Comparison of ENCODE assay signal across 21 cellular contexts in the genomic region with DNA sequence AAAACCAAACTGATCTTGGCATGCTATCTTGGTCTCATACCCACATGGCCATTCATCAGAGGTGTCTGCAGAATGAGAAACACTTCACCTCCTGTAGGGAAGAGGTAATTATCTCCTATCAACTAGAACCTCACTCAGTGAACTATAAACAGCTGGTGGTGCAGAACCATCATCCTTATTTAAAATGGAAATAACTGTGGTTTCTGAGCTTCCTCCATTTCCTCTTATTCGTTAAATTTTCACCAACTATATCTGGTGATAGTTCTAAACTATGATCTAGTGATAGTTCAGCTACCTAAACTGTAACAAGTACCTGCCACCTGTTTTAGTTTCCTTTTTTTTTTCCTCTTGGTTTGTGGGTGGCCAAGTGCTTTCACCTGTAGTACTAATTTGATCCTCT.
DNase-seq lines count a peak whose midpoint lies in the region; ATAC-seq and TF ChIP-seq lines count a peak whose summit lies in the region.
"Had no signal": no experiment of that assay in that cellular context is flagged by ENCODE, and none has a peak within 500 bp of the region (broad histone marks: within the 10 kb centered on the region; RNA-seq: fewer than 3 reads in every experiment).

No MANE protein-coding gene starts in this region.

- no peak overlapping the region for H3K9ac ChIP-seq in OCI-LY3 (ENCODE audit: low read length)

- POLR2A ChIA-PET in activated CD4-positive, alpha-beta T cell treated with anti-CD3 and anti-CD28 coated beads, Interleukin-2, amount 10 ng/mL, durations not matched to agents 7 days and 5 days (lab: Charles Lee), result no interaction called here

- H3K27me3 Mint-ChIP-seq in activated T-cell treated with anti-CD3 and anti-CD28 coated beads, Interleukin-2, amount 50 U/mL, for 72 hours (ENCODE audit: low read depth), result no peaks in the 10 kb centered on the region
- H3K27me3 Mint-ChIP-seq in activated CD4-positive, alpha-beta T cell treated with anti-CD3 and anti-CD28 coated beads, Interleukin-2, amount 10 ng/mL, durations not matched to agents 7 days and 5 days, result no peaks in the 10 kb centered on the region
- H3K27me3 Mint-ChIP-seq: activated CD4-positive, alpha-beta T cell treated with anti-CD3 and anti-CD28 coated beads for 36 hours; activated naive CD8-positive, alpha-beta T cell treated with anti-CD3 and anti-CD28 coated beads for 36 hours; CD8-positive, alpha-beta memory T cell; type B pancreatic cell had no signal

- H3K4me3 Mint-ChIP-seq in activated T-cell treated with anti-CD3 and anti-CD28 coated beads, Interleukin-2, amount 50 U/mL, for 72 hours, result no peak overlapping the region
- H3K4me3 Mint-ChIP-seq in activated CD4-positive, alpha-beta T cell treated with anti-CD3 and anti-CD28 coated beads, Interleukin-2, amount 10 ng/mL, durations not matched to agents 7 days and 5 days, result no peak overlapping the region
- H3K4me3 Mint-ChIP-seq: activated CD4-positive, alpha-beta T cell treated with anti-CD3 and anti-CD28 coated beads for 36 hours; activated naive CD8-positive, alpha-beta T cell treated with anti-CD3 and anti-CD28 coated beads for 36 hours; CD8-positive, alpha-beta memory T cell; mesothelial cell of epicardium; type B pancreatic cell had no signal

- no peaks in the 10 kb centered on the region for H3K36me3 ChIP-seq in OCI-LY3 (replicated peaks; ENCODE audit: low read depth, low read length)
- H3K36me3 ChIP-seq: neutrophil had no signal

- DNase-seq in activated T-cell treated with anti-CD3 and anti-CD28 coated beads, Interleukin-2, amount 50 U/mL, for 72 hours, result no peak
- DNase-seq in activated T-cell treated with anti-CD3 and anti-CD28 coated beads, Interleukin-2, amount 50 U/mL, for 1 hour, result no peak
- no peak for DNase-seq in activated CD4-positive, alpha-beta T cell treated with anti-CD3 and anti-CD28 coated beads, Interleukin-2, amount 10 ng/mL, durations not matched to agents 7 days and 5 days
- no peak for DNase-seq in putamen (ENCODE audit: low spot score)
- no peak for DNase-seq in stimulated activated naive CD4-positive, alpha-beta T cell (lab: John Stamatoyannopoulos, UW)
- DNase-seq: activated CD4-positive, alpha-beta T cell treated with anti-CD3 and anti-CD28 coated beads for 36 hours; activated naive CD8-positive, alpha-beta T cell treated with anti-CD3 and anti-CD28 coated beads for 36 hours; CD8-positive, alpha-beta memory T cell; dorsolateral prefrontal cortex; GDM1; heart right ventricle; islet precursor cell; NCI-H2029; T-helper 9 cell had no signal

- H3K4me1 ChIP-seq in OCI-LY3 (ENCODE audit: low read length), result peaks cover 9% of the 10 kb centered on the region
- H3K4me1 ChIP-seq: esophagus muscularis mucosa, heart right ventricle had no signal

- CTCF ChIA-PET in activated CD4-positive, alpha-beta T cell treated with anti-CD3 and anti-CD28 coated beads, Interleukin-2, amount 10 ng/mL, durations not matched to agents 7 days and 5 days (lab: Charles Lee), result interaction anchor here (0.6 to 0.7 kb wide), 2 partner anchors 11 to 548 kb away, joined by 3 read pairs; no protein-coding TSS in a partner anchor

- peaks cover 0 to 2% of the 10 kb centered on the region in 2 donors for H3K9me3 Mint-ChIP-seq in activated T-cell treated with anti-CD3 and anti-CD28 coated beads, Interleukin-2, amount 50 U/mL, for 72 hours
- peaks cover 26% of the 10 kb centered on the region for H3K9me3 Mint-ChIP-seq in activated CD4-positive, alpha-beta T cell treated with anti-CD3 and anti-CD28 coated beads, Interleukin-2, amount 10 ng/mL, durations not matched to agents 7 days and 5 days
- H3K9me3 Mint-ChIP-seq: type B pancreatic cell had no signal

- no peak for ATAC-seq in activated T-cell treated with anti-CD3 and anti-CD28 coated beads, Interleukin-2, amount 50 U/mL, for 72 hours (replicated peaks in 1 of 2)
- ATAC-seq in HG02938 (IDR thresholded peaks at IDR 0.05; ENCODE audit: unreplicated experiment), result peak; percentile 54
- no peak for ATAC-seq in HG03460 (IDR thresholded peaks at IDR 0.05; ENCODE audit: unreplicated experiment)
- ATAC-seq: activated CD4-positive, alpha-beta T cell treated with anti-CD3 and anti-CD28 coated beads for 36 hours; heart right ventricle had no signal

- peaks cover 7 to 17% of the 10 kb centered on the region in 2 donors for H3K36me3 Mint-ChIP-seq in activated T-cell treated with anti-CD3 and anti-CD28 coated beads, Interleukin-2, amount 50 U/mL, for 72 hours (ENCODE audit: insufficient read depth in 2 of 2)
- H3K36me3 Mint-ChIP-seq in activated CD4-positive, alpha-beta T cell treated with anti-CD3 and anti-CD28 coated beads, Interleukin-2, amount 10 ng/mL, durations not matched to agents 7 days and 5 days (ENCODE audit: low read depth), result peaks cover 22% of the 10 kb centered on the region

- H3K79me2 ChIP-seq in OCI-LY3 (ENCODE audit: low read length), result no peaks in the 10 kb centered on the region

- no peaks in the 10 kb centered on the region for H4K20me1 ChIP-seq in OCI-LY3 (ENCODE audit: insufficient read depth, low read length)

- no peak overlapping the region for H3K4me3 ChIP-seq in OCI-LY3 (ENCODE audit: low read length)
- H3K4me3 ChIP-seq: dorsolateral prefrontal cortex, esophagus muscularis mucosa, heart right ventricle had no signal

- H3K9me3 ChIP-seq in OCI-LY3 (ENCODE audit: insufficient read depth, low read length), result no peaks in the 10 kb centered on the region
- H3K9me3 ChIP-seq: neutrophil had no signal

- H3K4me1 Mint-ChIP-seq in activated T-cell treated with anti-CD3 and anti-CD28 coated beads, Interleukin-2, amount 50 U/mL, for 72 hours (ENCODE audit: low read depth), result peaks cover 6% of the 10 kb centered on the region
- peaks cover 16% of the 10 kb centered on the region for H3K4me1 Mint-ChIP-seq in activated CD4-positive, alpha-beta T cell treated with anti-CD3 and anti-CD28 coated beads, Interleukin-2, amount 10 ng/mL, durations not matched to agents 7 days and 5 days
- H3K4me1 Mint-ChIP-seq: mesothelial cell of epicardium had no signal

- no peak overlapping the region for H2AFZ ChIP-seq in OCI-LY3 (ENCODE audit: low read depth, low read length)

- H3K27me3 ChIP-seq in OCI-LY3 (ENCODE audit: low read depth, low read length), result no peaks in the 10 kb centered on the region
- H3K27me3 ChIP-seq: dorsolateral prefrontal cortex, esophagus muscularis mucosa, heart right ventricle, neutrophil had no signal

- no peak overlapping the region for H3K27ac ChIP-seq in OCI-LY3 (ENCODE audit: low read length)
- H3K27ac ChIP-seq: dorsolateral prefrontal cortex, esophagus muscularis mucosa, heart right ventricle, neutrophil had no signal

- H3K27ac Mint-ChIP-seq in activated T-cell treated with anti-CD3 and anti-CD28 coated beads, Interleukin-2, amount 50 U/mL, for 72 hours, result peak overlapping the region; percentile 63
- no peak overlapping the region for H3K27ac Mint-ChIP-seq in activated CD4-positive, alpha-beta T cell treated with anti-CD3 and anti-CD28 coated beads, Interleukin-2, amount 10 ng/mL, durations not matched to agents 7 days and 5 days
- H3K27ac Mint-ChIP-seq: activated CD4-positive, alpha-beta T cell treated with anti-CD3 and anti-CD28 coated beads for 36 hours; activated naive CD8-positive, alpha-beta T cell treated with anti-CD3 and anti-CD28 coated beads for 36 hours; mesothelial cell of epicardium; type B pancreatic cell had no signal

- TF ChIP-seq CTCF in OCI-LY3 (IDR thresholded peaks at IDR 0.05; ENCODE audit: low read depth, low read length), result no peak

- peak overlapping the region; percentile 33 for H3K4me2 ChIP-seq in OCI-LY3 (ENCODE audit: low read length)
